ENCODE assay signal across 23 cellular contexts in genomic region chr1:114333670-114334069, GRCh38.
DNase-seq lines count a peak whose midpoint lies in the region; ATAC-seq and TF ChIP-seq lines count a peak whose summit lies in the region.
"Had no signal": no experiment of that assay in that cellular context is flagged by ENCODE, and none has a peak within 500 bp of the region (broad histone marks: within the 10 kb centered on the region; RNA-seq: fewer than 3 reads in every experiment).

No MANE protein-coding gene starts in this region.

- no peaks in the 10 kb centered on the region for H4K20me1 ChIP-seq in osteoblast (ENCODE audit: insufficient read depth, low read length)
- H4K20me1 ChIP-seq: BLaER1 treated with 17β-estradiol and CSF1 and Interleukin-3, amounts not matched to agents 10 nM and 100 nM had no signal

- H3K36me3 Mint-ChIP-seq in activated CD4-positive, alpha-beta T cell treated with anti-CD3 and anti-CD28 coated beads, Interleukin-2, amount 10 ng/mL, durations not matched to agents 7 days and 5 days (ENCODE audit: low read depth) = peaks cover 2% of the 10 kb centered on the region
- no peaks in the 10 kb centered on the region for H3K36me3 Mint-ChIP-seq in activated CD4-positive, alpha-beta T cell treated with anti-CD3 and anti-CD28 coated beads, Interleukin-2, amount 10 ng/mL, durations not matched to agents 24 days and 14 days (ENCODE audit: low read depth)
- H3K36me3 Mint-ChIP-seq in CD4-positive, CD25-positive, alpha-beta regulatory T cell = no peaks in the 10 kb centered on the region
- peaks cover 2% of the 10 kb centered on the region for H3K36me3 Mint-ChIP-seq in central memory CD8-positive, alpha-beta T cell (ENCODE audit: insufficient read depth)

- DNase-seq in activated CD4-positive, alpha-beta T cell treated with anti-CD3 and anti-CD28 coated beads, Interleukin-2, amount 10 ng/mL, durations not matched to agents 7 days and 5 days = no peak
- no peak for DNase-seq in activated CD4-positive, alpha-beta T cell treated with anti-CD3 and anti-CD28 coated beads, Interleukin-2, amount 10 ng/mL, durations not matched to agents 24 days and 14 days
- no peak for DNase-seq in CD4-positive, CD25-positive, alpha-beta regulatory T cell
- peak; percentile 71 for DNase-seq in Jurkat, Clone E6-1 (ENCODE audit: low read depth, low spot score)
- no peak for DNase-seq in central memory CD8-positive, alpha-beta T cell (ENCODE audit: low spot score in 2 of 2)
- no peak for DNase-seq in osteoblast (ENCODE audit: insufficient read length, low spot score, missing footprints)
- no peak for DNase-seq in RKO (ENCODE audit: low spot score)
- DNase-seq: DMS79 treated with DMSO at 0.1 percent for 48 hours, H9, HFFc6, KBM-7, NCI-H1105, NCI-H2029 treated with DMSO at 0.1 percent for 48 hours, NCI-H226, NCI-H524 treated with DMSO at 0.1 percent for 48 hours, NCI-H82, Peyer's patch, SJCRH30 had no signal

- no peaks in the 10 kb centered on the region for H3K36me3 ChIP-seq in CD4-positive, CD25-positive, alpha-beta regulatory T cell (ENCODE audit: control insufficient read depth, insufficient read depth, low read length)
- H3K36me3 ChIP-seq in osteoblast (ENCODE audit: insufficient read depth, low read length) = no peaks in the 10 kb centered on the region
- H3K36me3 ChIP-seq: BLaER1 treated with 17β-estradiol and CSF1 and Interleukin-3, amounts not matched to agents 10 nM and 100 nM; Peyer's patch; SJCRH30 had no signal

- CTCF ChIA-PET in activated CD4-positive, alpha-beta T cell treated with anti-CD3 and anti-CD28 coated beads, Interleukin-2, amount 10 ng/mL, durations not matched to agents 7 days and 5 days (lab: Charles Lee) = interaction anchor here (1.0 to 3.6 kb wide), 5 partner anchors 8 to 51 kb away, joined by 3 to 13 read pairs (median 4); no protein-coding TSS in a partner anchor

- H3K9me3 ChIP-seq in CD4-positive, CD25-positive, alpha-beta regulatory T cell (ENCODE audit: control insufficient read depth in 2 of 2, low read length in 2 of 2) = no peaks in the 10 kb centered on the region
- no peaks in the 10 kb centered on the region for H3K9me3 ChIP-seq in osteoblast (ENCODE audit: low read depth, low read length)
- H3K9me3 ChIP-seq: Peyer's patch had no signal

- intact Hi-C loops in activated CD4-positive, alpha-beta T cell treated with anti-CD3 and anti-CD28 coated beads, Interleukin-2, amount 10 ng/mL, durations not matched to agents 24 days and 14 days (cut with micrococcal nuclease) = no loop called here

- no peak overlapping the region for H3K4me3 Mint-ChIP-seq in activated CD4-positive, alpha-beta T cell treated with anti-CD3 and anti-CD28 coated beads, Interleukin-2, amount 10 ng/mL, durations not matched to agents 7 days and 5 days
- H3K4me3 Mint-ChIP-seq in activated CD4-positive, alpha-beta T cell treated with anti-CD3 and anti-CD28 coated beads, Interleukin-2, amount 10 ng/mL, durations not matched to agents 24 days and 14 days = no peak overlapping the region
- peak overlapping the region in 1 of 4 donors; percentile 15 for H3K4me3 Mint-ChIP-seq in CD4-positive, CD25-positive, alpha-beta regulatory T cell
- peak overlapping the region; percentile 25 for H3K4me3 Mint-ChIP-seq in central memory CD8-positive, alpha-beta T cell
- H3K4me3 Mint-ChIP-seq: H9, HFFc6 had no signal

- H3K27me3 ChIP-seq in CD4-positive, CD25-positive, alpha-beta regulatory T cell (ENCODE audit: control insufficient read depth, insufficient read depth, low read length) = no peaks in the 10 kb centered on the region
- H3K27me3 ChIP-seq in osteoblast (ENCODE audit: insufficient read depth, low read length) = peaks cover 16% of the 10 kb centered on the region
- H3K27me3 ChIP-seq: BLaER1 treated with 17β-estradiol and CSF1 and Interleukin-3, amounts not matched to agents 10 nM and 100 nM; Peyer's patch; SJCRH30 had no signal

- peak overlapping the region; percentile 28 for H3K4me3 ChIP-seq in CD4-positive, CD25-positive, alpha-beta regulatory T cell (ENCODE audit: low read depth, low read length)
- H3K4me3 ChIP-seq in Jurkat, Clone E6-1 (ENCODE audit: low read length) = peak overlapping the region; percentile 11; the same call in 1 of the 2 replicates
- H3K4me3 ChIP-seq in osteoblast (ENCODE audit: insufficient read depth, low read length) = no peak overlapping the region
- H3K4me3 ChIP-seq: BLaER1 treated with 17β-estradiol and CSF1 and Interleukin-3, amounts not matched to agents 10 nM and 100 nM; Peyer's patch; SJCRH30 had no signal

- no peak overlapping the region for H3K4me2 ChIP-seq in osteoblast (ENCODE audit: insufficient read depth, low read length)
- H3K4me2 ChIP-seq: BLaER1 treated with 17β-estradiol and CSF1 and Interleukin-3, amounts not matched to agents 10 nM and 100 nM had no signal

- H3K4me1 Mint-ChIP-seq in activated CD4-positive, alpha-beta T cell treated with anti-CD3 and anti-CD28 coated beads, Interleukin-2, amount 10 ng/mL, durations not matched to agents 7 days and 5 days = peaks cover 65% of the 10 kb centered on the region
- H3K4me1 Mint-ChIP-seq in activated CD4-positive, alpha-beta T cell treated with anti-CD3 and anti-CD28 coated beads, Interleukin-2, amount 10 ng/mL, durations not matched to agents 24 days and 14 days = peaks cover 23% of the 10 kb centered on the region
- peaks cover 16 to 57% (median 27%) of the 10 kb centered on the region in 4 donors for H3K4me1 Mint-ChIP-seq in CD4-positive, CD25-positive, alpha-beta regulatory T cell
- H3K4me1 Mint-ChIP-seq in central memory CD8-positive, alpha-beta T cell = peaks cover 83% of the 10 kb centered on the region

- ATAC-seq in CD4-positive, CD25-positive, alpha-beta regulatory T cell (ENCODE audit: low read depth in 2 of 2) = no peak
- no peak for ATAC-seq in central memory CD8-positive, alpha-beta T cell (replicated peaks; ENCODE audit: extremely low read depth, poor library complexity, severe bottlenecking)
- no peak for ATAC-seq in HG02571 (IDR thresholded peaks at IDR 0.05; ENCODE audit: unreplicated experiment)
- ATAC-seq: HepG2 had no signal

- no peak for TF ChIP-seq CTCF in osteoblast (IDR thresholded peaks at IDR 0.05; ENCODE audit: extremely low read depth, low read depth, low read length)

- no peaks in the 10 kb centered on the region for H3K9me3 Mint-ChIP-seq in activated CD4-positive, alpha-beta T cell treated with anti-CD3 and anti-CD28 coated beads, Interleukin-2, amount 10 ng/mL, durations not matched to agents 7 days and 5 days
- no peaks in the 10 kb centered on the region for H3K9me3 Mint-ChIP-seq in activated CD4-positive, alpha-beta T cell treated with anti-CD3 and anti-CD28 coated beads, Interleukin-2, amount 10 ng/mL, durations not matched to agents 24 days and 14 days
- H3K9me3 Mint-ChIP-seq in CD4-positive, CD25-positive, alpha-beta regulatory T cell = peaks cover 0 to 2% (median 0%) of the 10 kb centered on the region in 7 donors
- no peaks in the 10 kb centered on the region for H3K9me3 Mint-ChIP-seq in central memory CD8-positive, alpha-beta T cell
- H3K9me3 Mint-ChIP-seq: HFFc6 had no signal

- no peak overlapping the region for H3K27ac ChIP-seq in CD4-positive, CD25-positive, alpha-beta regulatory T cell (ENCODE audit: insufficient read depth, low read length, poor library complexity, severe bottlenecking)
- no peak overlapping the region for H3K27ac ChIP-seq in osteoblast (ENCODE audit: low read depth, low read length)
- H3K27ac ChIP-seq: 22Rv1; BLaER1 treated with 17β-estradiol and CSF1 and Interleukin-3, amounts not matched to agents 10 nM and 100 nM; HL-60; Peyer's patch; SJCRH30 had no signal

- peaks cover 10% of the 10 kb centered on the region for H3K27me3 Mint-ChIP-seq in activated CD4-positive, alpha-beta T cell treated with anti-CD3 and anti-CD28 coated beads, Interleukin-2, amount 10 ng/mL, durations not matched to agents 7 days and 5 days
- H3K27me3 Mint-ChIP-seq in activated CD4-positive, alpha-beta T cell treated with anti-CD3 and anti-CD28 coated beads, Interleukin-2, amount 10 ng/mL, durations not matched to agents 24 days and 14 days = peaks cover 10% of the 10 kb centered on the region
- peaks cover 12% of the 10 kb centered on the region for H3K27me3 Mint-ChIP-seq in CD4-positive, CD25-positive, alpha-beta regulatory T cell
- no peaks in the 10 kb centered on the region for H3K27me3 Mint-ChIP-seq in central memory CD8-positive, alpha-beta T cell

- peaks cover 34% of the 10 kb centered on the region for H3K4me1 ChIP-seq in CD4-positive, CD25-positive, alpha-beta regulatory T cell (ENCODE audit: control insufficient read depth, insufficient read depth, low read length, poor library complexity, severe bottlenecking)
- H3K4me1 ChIP-seq in osteoblast (ENCODE audit: insufficient read depth, low read length) = no peaks in the 10 kb centered on the region
- H3K4me1 ChIP-seq: Peyer's patch had no signal

- no peak overlapping the region for H2AFZ ChIP-seq in osteoblast (ENCODE audit: low read length)

- POLR2A ChIA-PET in activated CD4-positive, alpha-beta T cell treated with anti-CD3 and anti-CD28 coated beads, Interleukin-2, amount 10 ng/mL, durations not matched to agents 7 days and 5 days (lab: Charles Lee) = no interaction called here

- H3K79me2 ChIP-seq in osteoblast (ENCODE audit: insufficient read depth, low read length) = no peaks in the 10 kb centered on the region

- peak overlapping the region; percentile 50 for H3K27ac Mint-ChIP-seq in activated CD4-positive, alpha-beta T cell treated with anti-CD3 and anti-CD28 coated beads, Interleukin-2, amount 10 ng/mL, durations not matched to agents 7 days and 5 days
- no peak overlapping the region for H3K27ac Mint-ChIP-seq in activated CD4-positive, alpha-beta T cell treated with anti-CD3 and anti-CD28 coated beads, Interleukin-2, amount 10 ng/mL, durations not matched to agents 24 days and 14 days
- H3K27ac Mint-ChIP-seq in CD4-positive, CD25-positive, alpha-beta regulatory T cell = peak overlapping the region; percentile 5 to 22 (median 18)
- H3K27ac Mint-ChIP-seq in central memory CD8-positive, alpha-beta T cell (ENCODE audit: low read depth) = peak overlapping the region; percentile 65
- H3K27ac Mint-ChIP-seq: H9, HFFc6 had no signal
